In genomic region chr4:33060873-33061542, GRCh38 we compare ENCODE assay signal across 8 cellular contexts.
DNase-seq lines count a peak whose midpoint lies in the region; ATAC-seq and TF ChIP-seq lines count a peak whose summit lies in the region.

No MANE protein-coding gene starts in this region.

- H3K9me3 ChIP-seq in prostate gland, result no peaks in the 10 kb centered on the region

- ATAC-seq in HG02973 (IDR thresholded peaks at IDR 0.05; ENCODE audit: unreplicated experiment), result peak; percentile 84

- no peak overlapping the region for H3K27ac ChIP-seq in prostate gland

- H3K4me1 Mint-ChIP-seq in mesothelial cell of epicardium, result peaks cover 29% of the 10 kb centered on the region

- H3K36me3 Mint-ChIP-seq in mesothelial cell of epicardium, result no peaks in the 10 kb centered on the region

- H3K36me3 ChIP-seq in prostate gland, result no peaks in the 10 kb centered on the region

- H3K4me3 Mint-ChIP-seq in mesothelial cell of epicardium, result no peak overlapping the region

- H3K27me3 Mint-ChIP-seq in mesothelial cell of epicardium (ENCODE audit: low read depth), result no peaks in the 10 kb centered on the region

- intact Hi-C loops in prostate gland (cut with DNase I), result no loop called here

- TF ChIP-seq CTCF in choroid plexus epithelial cell (conservative IDR thresholded peaks at IDR 0.05; ENCODE audit: low read depth, low read length) (peak; percentile 88), mesothelial cell of epicardium (IDR thresholded peaks at IDR 0.05; ENCODE audit: unreplicated experiment) (peak; percentile 74), prostate gland (IDR thresholded peaks at IDR 0.05) (peak in 1 of 4 experiments; percentile 58)

- no peak overlapping the region for H3K27ac Mint-ChIP-seq in mesothelial cell of epicardium

- no peaks in the 10 kb centered on the region for H3K27me3 ChIP-seq in prostate gland (replicated peaks; ENCODE audit: insufficient read depth)

- no peak for TF ChIP-seq POLR2A in prostate gland (IDR thresholded peaks at IDR 0.05)

- H3K4me1 ChIP-seq in prostate gland (replicated peaks), result no peaks in the 10 kb centered on the region

- DNase-seq in SIG-M5 treated with dmso at 0.1 percent for 504 hours (lab: John Stamatoyannopoulos, UW; ENCODE audit: unreplicated experiment), result peak; percentile 66
- DNase-seq in SIG-M5 (lab: John Stamatoyannopoulos, UW), result no peak
- DNase-seq in NCI-H526 (lab: John Stamatoyannopoulos, UW), result peak; percentile 11 to 50
- peak; percentile 73 for DNase-seq in choroid plexus epithelial cell (ENCODE audit: low read depth)
- DNase-seq in mesothelial cell of epicardium (ENCODE audit: low spot score in 2 of 2, unreplicated experiment in 2 of 2), result peak in 1 of 2 experiments; percentile 46
- DNase-seq in cerebellum (ENCODE audit: low spot score), result no peak
- no peak for DNase-seq in prostate gland (ENCODE audit: low spot score)

- peaks cover 9% of the 10 kb centered on the region for H3K9me3 Mint-ChIP-seq in mesothelial cell of epicardium

- 53% methylated on average over 11 of the region's 11 CpGs for WGBS in prostate gland

- H3K4me3 ChIP-seq in choroid plexus epithelial cell (ENCODE audit: low read depth, low read length) (no peak overlapping the region), prostate gland (no peak overlapping the region)

Comparison
In these comparisons a context has a peak if more than half of its experiments do, and no peak if none do; other contexts are left out.
1. DNase-seq: peak in SIG-M5 treated with dmso at 0.1 percent for 504 hours (single experiment), NCI-H526 (2 of 2) and choroid plexus epithelial cell (single experiment); none in SIG-M5 (single experiment), cerebellum (single experiment) and prostate gland (single experiment).